ENCODE assay signal across 8 cellular contexts in genomic region chr11:102495161-102496042, GRCh38. TPM values are rescaled to one million over a fixed set of nuclear protein-coding genes. Genes with fewer than 3 reads are reported as not detected.
DNase-seq lines count a peak whose midpoint lies in the region; TF ChIP-seq lines count a peak whose summit lies in the region.

No MANE protein-coding gene starts in this region.

- POLR2A ChIA-PET in PC-9 (lab: Charles Lee; ENCODE audit: unreplicated experiment): interaction anchor here (0.6 kb wide), 1 partner anchor 131 kb away, joined by 7 read pairs; no protein-coding TSS in a partner anchor

- 36% methylated on average over 12 of the region's 12 CpGs for WGBS in hepatocyte (ENCODE audit: low lambda C conversion rate, missing lambda C conversion rate)
- 20 to 44% methylated on average over 12 of the region's 12 CpGs for WGBS in sigmoid colon, 2 donors

- H2AFZ ChIP-seq in PC-9 (no peak overlapping the region; the same call in 1 of the 2 replicates), hepatocyte (peak overlapping the region; percentile 9)

- H4K20me1 ChIP-seq in PC-9 (ENCODE audit: insufficient read depth): no peaks in the 10 kb centered on the region
- no peaks in the 10 kb centered on the region for H4K20me1 ChIP-seq in hepatocyte (ENCODE audit: insufficient read depth, poor library complexity, severe bottlenecking)

- in situ Hi-C loops in astrocyte of the cerebellum (cut with HindIII; ENCODE audit: low sequenced_read_pairs): no loop called here

- CTCF ChIA-PET in PC-9 (lab: Charles Lee): interaction anchor here (1.4 kb wide), 1 partner anchor 117 kb away, joined by 6 read pairs; no protein-coding TSS in a partner anchor

- peak overlapping the region; percentile 15; the same call in 1 of the 2 replicates for H3K4me2 ChIP-seq in PC-9
- no peak overlapping the region for H3K4me2 ChIP-seq in hepatocyte

- intact Hi-C loops in PC-9 (cut with micrococcal nuclease; ENCODE audit: unreplicated experiment): loop anchor here (1.0 to 10.0 kb wide), 11 partner anchors 45 to 1041 kb away; partner anchors contain the start of gene BIRC2
- intact Hi-C loops in sigmoid colon (cut with DNase I): loop anchor here (1.0 to 5.0 kb wide), 4 partner anchors 43 to 149 kb away; partner anchors contain the start of genes BIRC2 and TMEM123

- no peak overlapping the region for H3K27ac ChIP-seq in PC-9
- H3K27ac ChIP-seq in hepatocyte: peak overlapping the region; percentile 17
- H3K27ac ChIP-seq in sigmoid colon: peak overlapping the region in 1 of 4 donors; percentile 42

- TF ChIP-seq POLR2A in sigmoid colon (IDR thresholded peaks at IDR 0.05): no peak

- no peak for TF ChIP-seq EP300 in sigmoid colon (IDR thresholded peaks at IDR 0.05)

- H3F3A ChIP-seq in PC-9 (ENCODE audit: insufficient read depth, low read depth): no peaks in the 10 kb centered on the region

- H3K79me2 ChIP-seq in PC-9 (ENCODE audit: low read depth) (no peaks in the 10 kb centered on the region), hepatocyte (no peaks in the 10 kb centered on the region)

- no peaks in the 10 kb centered on the region for H3K36me3 ChIP-seq in PC-9 (ENCODE audit: low read depth)
- no peaks in the 10 kb centered on the region for H3K36me3 ChIP-seq in hepatocyte (replicated peaks; ENCODE audit: insufficient read depth, low read depth)
- H3K36me3 ChIP-seq in sigmoid colon: no peaks in the 10 kb centered on the region

- DNase-seq in A172 (ENCODE audit: low spot score) (peak; percentile 72), GM04504 (ENCODE audit: low read depth) (peak; percentile 55), HCEC 1CT (peak; percentile 88), PC-9 (peak; percentile 14 to 84), astrocyte of the cerebellum (ENCODE audit: low read depth) (peak; percentile 86), hepatocyte (ENCODE audit: low spot score) (peak; percentile 87), sigmoid colon (no peak)

- H3K4me1 ChIP-seq in PC-9 (replicated peaks; ENCODE audit: insufficient read depth): peaks cover 18% of the 10 kb centered on the region
- peaks cover 3% of the 10 kb centered on the region for H3K4me1 ChIP-seq in hepatocyte (ENCODE audit: insufficient read depth)
- peaks cover 0 to 20% (median 7%) of the 10 kb centered on the region in 4 donors for H3K4me1 ChIP-seq in sigmoid colon

- H3K9me3 ChIP-seq in PC-9 (ENCODE audit: insufficient read depth, low read depth) (0 out of 2 replicates have a peak, but pooled peaks cover 3% of the 10 kb centered on the region), hepatocyte (ENCODE audit: low read depth) (no peaks in the 10 kb centered on the region), sigmoid colon (no peaks in the 10 kb centered on the region)

- no peak overlapping the region for H3K4me3 ChIP-seq in PC-9
- no peak overlapping the region for H3K4me3 ChIP-seq in astrocyte of the cerebellum (ENCODE audit: low read depth, low read length)
- H3K4me3 ChIP-seq in hepatocyte: no peak overlapping the region
- H3K4me3 ChIP-seq in sigmoid colon: no peak overlapping the region

- TF ChIP-seq CTCF in LNCAP (IDR thresholded peaks at IDR 0.05) (peak; percentile 63), PC-9 (conservative IDR thresholded peaks at IDR 0.05) (peak; percentile 91), astrocyte of the cerebellum (IDR thresholded peaks at IDR 0.05; ENCODE audit: low read depth, low read length, missing control alignments) (peak; percentile 52), hepatocyte (IDR thresholded peaks at IDR 0.05; ENCODE audit: poor library complexity) (peak; percentile 85), sigmoid colon (IDR thresholded peaks at IDR 0.05) (peak; percentile 50 to 78 (median 70))

- no peaks in the 10 kb centered on the region for H3K27me3 ChIP-seq in PC-9 (ENCODE audit: insufficient read depth, low read depth)
- H3K27me3 ChIP-seq in hepatocyte: no peaks in the 10 kb centered on the region
- no peaks in the 10 kb centered on the region for H3K27me3 ChIP-seq in sigmoid colon

- H3K9me2 ChIP-seq in PC-9 (ENCODE audit: insufficient read depth) (no peaks in the 10 kb centered on the region), hepatocyte (replicated peaks; ENCODE audit: insufficient read depth) (no peaks in the 10 kb centered on the region)

- BruUV-seq in PC-9 (replicated peaks; lab: Mats Ljungman, UMichigan): no TSS peak

RNA-seq across cellular contexts. Expression of gene MMP7, which starts 35.1 kb away (rescaled TPM):
- total RNA-seq in A172 (2014; rRNA removed; shearing (Covaris generic)): 0.28 TPM in 1 of 2 replicates, not detected in the other
- total RNA-seq in PC-9 (2021) (1.1 and 1.3 TPM in 2 replicates), hepatocyte (1.9 and 5.0 TPM in 2 replicates), sigmoid colon (not detected)
- polyA plus RNA-seq in hepatocyte (2.8 and 3.4 TPM in 2 replicates), sigmoid colon (10 to 100 TPM in 1 of 3 donors, not detected in 2; 11.8 TPM)

RNA-seq across cellular contexts. Expression of gene TMEM123, which starts 42.8 kb away (rescaled TPM):
- total RNA-seq in A172 (2014; rRNA removed; shearing (Covaris generic)): 93.3 and 123 TPM in 2 replicates
- total RNA-seq in PC-9 (2021): 94.0 and 201 TPM in 2 replicates
- 179 and 182 TPM in 2 replicates for total RNA-seq in hepatocyte
- 101 and 122 TPM in 2 replicates for polyA plus RNA-seq in hepatocyte
- total RNA-seq in sigmoid colon: 100 to 1,000 TPM; 140 to 232 (median 203) TPM
- 10 to 100 TPM; 37.2 to 78.3 (median 44.4) TPM for polyA plus RNA-seq in sigmoid colon
